ENCODE assay signal across 1 cellular context in the genomic region with DNA sequence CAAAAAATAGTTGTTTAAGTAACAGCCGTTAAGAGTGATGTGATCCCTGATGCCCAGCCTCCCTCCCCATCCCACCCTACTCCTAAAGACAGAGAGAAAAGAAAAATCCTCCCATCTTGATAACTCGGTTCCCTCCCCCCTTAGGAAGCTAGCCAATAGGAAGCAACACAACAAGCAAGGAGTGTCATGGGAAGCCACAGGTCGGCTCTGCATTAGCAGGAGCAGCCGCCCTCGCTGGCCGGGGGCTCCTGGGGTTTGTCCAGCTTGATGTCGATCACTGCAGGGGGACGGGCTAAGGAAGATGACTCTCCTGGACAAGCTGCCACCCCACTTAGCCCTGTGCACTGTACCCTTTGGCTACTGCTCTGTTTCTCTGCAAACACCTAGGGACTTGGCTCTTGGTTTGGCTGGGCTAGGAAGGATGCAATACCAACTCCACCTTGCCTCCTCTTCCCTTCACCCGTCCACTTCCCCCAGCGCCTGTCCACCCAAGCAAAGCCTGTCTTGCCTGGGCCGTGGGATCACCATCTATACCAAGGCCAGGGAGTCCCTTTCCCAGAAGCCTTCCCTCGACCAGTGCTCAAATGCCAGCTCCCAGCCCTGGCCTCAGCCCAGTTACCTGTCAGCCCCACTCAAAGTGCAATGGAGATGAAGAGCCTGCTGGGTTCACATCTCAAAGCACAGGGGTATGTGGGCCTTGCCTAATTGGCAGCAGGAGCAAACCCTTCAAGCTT.
TF ChIP-seq lines count a peak whose summit lies in the region.

No MANE protein-coding gene starts in this region.

TF ChIP-seq in K562, 482 proteins besides CTCF, POLR2A, EP300 and RAD21:
- TF ChIP-seq FOS (IDR thresholded peaks at IDR 0.05; ENCODE audit: extremely low read depth, insufficient read length) (peak; percentile 53), RBM34 (IDR thresholded peaks at IDR 0.05; ENCODE audit: borderline replicate concordance, insufficient read depth, low read length) (no peak), SP2 (IDR thresholded peaks at IDR 0.05; ENCODE audit: extremely low read depth, low read depth, low read length, poor library complexity, severe bottlenecking) (peak; percentile 43), STAT5B (CRISPR knock-in tag; IDR thresholded peaks at IDR 0.05) (no peak), ASH1L (IDR thresholded peaks at IDR 0.05; ENCODE audit: borderline replicate concordance, low read depth, partially characterized antibody) (peak; percentile 19), NFYB (IDR thresholded peaks at IDR 0.05; ENCODE audit: extremely low read depth, insufficient read length) (peak; percentile 70)
- TF ChIP-seq, protein P1, sequence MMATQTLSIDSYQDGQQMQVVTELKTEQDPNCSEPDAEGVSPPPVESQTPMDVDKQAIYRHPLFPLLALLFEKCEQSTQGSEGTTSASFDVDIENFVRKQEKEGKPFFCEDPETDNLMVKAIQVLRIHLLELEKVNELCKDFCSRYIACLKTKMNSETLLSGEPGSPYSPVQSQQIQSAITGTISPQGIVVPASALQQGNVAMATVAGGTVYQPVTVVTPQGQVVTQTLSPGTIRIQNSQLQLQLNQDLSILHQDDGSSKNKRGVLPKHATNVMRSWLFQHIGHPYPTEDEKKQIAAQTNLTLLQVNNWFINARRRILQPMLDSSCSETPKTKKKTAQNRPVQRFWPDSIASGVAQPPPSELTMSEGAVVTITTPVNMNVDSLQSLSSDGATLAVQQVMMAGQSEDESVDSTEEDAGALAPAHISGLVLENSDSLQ (IDR thresholded peaks at IDR 0.05): peak; percentile 92
- TF ChIP-seq, protein P2, sequence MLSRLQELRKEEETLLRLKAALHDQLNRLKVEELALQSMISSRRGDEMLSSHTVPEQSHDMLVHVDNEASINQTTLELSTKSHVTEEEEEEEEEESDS (CRISPR knock-in tag; IDR thresholded peaks at IDR 0.05): no peak
- TF ChIP-seq, protein P3, sequence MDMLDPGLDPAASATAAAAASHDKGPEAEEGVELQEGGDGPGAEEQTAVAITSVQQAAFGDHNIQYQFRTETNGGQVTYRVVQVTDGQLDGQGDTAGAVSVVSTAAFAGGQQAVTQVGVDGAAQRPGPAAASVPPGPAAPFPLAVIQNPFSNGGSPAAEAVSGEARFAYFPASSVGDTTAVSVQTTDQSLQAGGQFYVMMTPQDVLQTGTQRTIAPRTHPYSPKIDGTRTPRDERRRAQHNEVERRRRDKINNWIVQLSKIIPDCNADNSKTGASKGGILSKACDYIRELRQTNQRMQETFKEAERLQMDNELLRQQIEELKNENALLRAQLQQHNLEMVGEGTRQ (CRISPR knock-in tag; IDR thresholded peaks at IDR 0.05): no peak
- TF ChIP-seq, protein P4, sequence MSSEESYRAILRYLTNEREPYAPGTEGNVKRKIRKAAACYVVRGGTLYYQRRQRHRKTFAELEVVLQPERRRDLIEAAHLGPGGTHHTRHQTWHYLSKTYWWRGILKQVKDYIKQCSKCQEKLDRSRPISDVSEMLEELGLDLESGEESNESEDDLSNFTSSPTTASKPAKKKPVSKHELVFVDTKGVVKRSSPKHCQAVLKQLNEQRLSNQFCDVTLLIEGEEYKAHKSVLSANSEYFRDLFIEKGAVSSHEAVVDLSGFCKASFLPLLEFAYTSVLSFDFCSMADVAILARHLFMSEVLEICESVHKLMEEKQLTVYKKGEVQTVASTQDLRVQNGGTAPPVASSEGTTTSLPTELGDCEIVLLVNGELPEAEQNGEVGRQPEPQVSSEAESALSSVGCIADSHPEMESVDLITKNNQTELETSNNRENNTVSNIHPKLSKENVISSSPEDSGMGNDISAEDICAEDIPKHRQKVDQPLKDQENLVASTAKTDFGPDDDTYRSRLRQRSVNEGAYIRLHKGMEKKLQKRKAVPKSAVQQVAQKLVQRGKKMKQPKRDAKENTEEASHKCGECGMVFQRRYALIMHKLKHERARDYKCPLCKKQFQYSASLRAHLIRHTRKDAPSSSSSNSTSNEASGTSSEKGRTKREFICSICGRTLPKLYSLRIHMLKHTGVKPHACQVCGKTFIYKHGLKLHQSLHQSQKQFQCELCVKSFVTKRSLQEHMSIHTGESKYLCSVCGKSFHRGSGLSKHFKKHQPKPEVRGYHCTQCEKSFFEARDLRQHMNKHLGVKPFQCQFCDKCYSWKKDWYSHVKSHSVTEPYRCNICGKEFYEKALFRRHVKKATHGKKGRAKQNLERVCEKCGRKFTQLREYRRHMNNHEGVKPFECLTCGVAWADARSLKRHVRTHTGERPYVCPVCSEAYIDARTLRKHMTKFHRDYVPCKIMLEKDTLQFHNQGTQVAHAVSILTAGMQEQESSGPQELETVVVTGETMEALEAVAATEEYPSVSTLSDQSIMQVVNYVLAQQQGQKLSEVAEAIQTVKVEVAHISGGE (CRISPR knock-in tag; IDR thresholded peaks at IDR 0.05): no peak
- TF ChIP-seq, protein P5, sequence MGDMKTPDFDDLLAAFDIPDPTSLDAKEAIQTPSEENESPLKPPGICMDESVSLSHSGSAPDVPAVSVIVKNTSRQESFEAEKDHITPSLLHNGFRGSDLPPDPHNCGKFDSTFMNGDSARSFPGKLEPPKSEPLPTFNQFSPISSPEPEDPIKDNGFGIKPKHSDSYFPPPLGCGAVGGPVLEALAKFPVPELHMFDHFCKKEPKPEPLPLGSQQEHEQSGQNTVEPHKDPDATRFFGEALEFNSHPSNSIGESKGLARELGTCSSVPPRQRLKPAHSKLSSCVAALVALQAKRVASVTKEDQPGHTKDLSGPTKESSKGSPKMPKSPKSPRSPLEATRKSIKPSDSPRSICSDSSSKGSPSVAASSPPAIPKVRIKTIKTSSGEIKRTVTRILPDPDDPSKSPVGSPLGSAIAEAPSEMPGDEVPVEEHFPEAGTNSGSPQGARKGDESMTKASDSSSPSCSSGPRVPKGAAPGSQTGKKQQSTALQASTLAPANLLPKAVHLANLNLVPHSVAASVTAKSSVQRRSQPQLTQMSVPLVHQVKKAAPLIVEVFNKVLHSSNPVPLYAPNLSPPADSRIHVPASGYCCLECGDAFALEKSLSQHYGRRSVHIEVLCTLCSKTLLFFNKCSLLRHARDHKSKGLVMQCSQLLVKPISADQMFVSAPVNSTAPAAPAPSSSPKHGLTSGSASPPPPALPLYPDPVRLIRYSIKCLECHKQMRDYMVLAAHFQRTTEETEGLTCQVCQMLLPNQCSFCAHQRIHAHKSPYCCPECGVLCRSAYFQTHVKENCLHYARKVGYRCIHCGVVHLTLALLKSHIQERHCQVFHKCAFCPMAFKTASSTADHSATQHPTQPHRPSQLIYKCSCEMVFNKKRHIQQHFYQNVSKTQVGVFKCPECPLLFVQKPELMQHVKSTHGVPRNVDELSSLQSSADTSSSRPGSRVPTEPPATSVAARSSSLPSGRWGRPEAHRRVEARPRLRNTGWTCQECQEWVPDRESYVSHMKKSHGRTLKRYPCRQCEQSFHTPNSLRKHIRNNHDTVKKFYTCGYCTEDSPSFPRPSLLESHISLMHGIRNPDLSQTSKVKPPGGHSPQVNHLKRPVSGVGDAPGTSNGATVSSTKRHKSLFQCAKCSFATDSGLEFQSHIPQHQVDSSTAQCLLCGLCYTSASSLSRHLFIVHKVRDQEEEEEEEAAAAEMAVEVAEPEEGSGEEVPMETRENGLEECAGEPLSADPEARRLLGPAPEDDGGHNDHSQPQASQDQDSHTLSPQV (IDR thresholded peaks at IDR 0.05): no peak
TF ChIP-seq in K562: peak in this region for 5.
